ENCODE assay signal across 8 cellular contexts in the genomic region with DNA sequence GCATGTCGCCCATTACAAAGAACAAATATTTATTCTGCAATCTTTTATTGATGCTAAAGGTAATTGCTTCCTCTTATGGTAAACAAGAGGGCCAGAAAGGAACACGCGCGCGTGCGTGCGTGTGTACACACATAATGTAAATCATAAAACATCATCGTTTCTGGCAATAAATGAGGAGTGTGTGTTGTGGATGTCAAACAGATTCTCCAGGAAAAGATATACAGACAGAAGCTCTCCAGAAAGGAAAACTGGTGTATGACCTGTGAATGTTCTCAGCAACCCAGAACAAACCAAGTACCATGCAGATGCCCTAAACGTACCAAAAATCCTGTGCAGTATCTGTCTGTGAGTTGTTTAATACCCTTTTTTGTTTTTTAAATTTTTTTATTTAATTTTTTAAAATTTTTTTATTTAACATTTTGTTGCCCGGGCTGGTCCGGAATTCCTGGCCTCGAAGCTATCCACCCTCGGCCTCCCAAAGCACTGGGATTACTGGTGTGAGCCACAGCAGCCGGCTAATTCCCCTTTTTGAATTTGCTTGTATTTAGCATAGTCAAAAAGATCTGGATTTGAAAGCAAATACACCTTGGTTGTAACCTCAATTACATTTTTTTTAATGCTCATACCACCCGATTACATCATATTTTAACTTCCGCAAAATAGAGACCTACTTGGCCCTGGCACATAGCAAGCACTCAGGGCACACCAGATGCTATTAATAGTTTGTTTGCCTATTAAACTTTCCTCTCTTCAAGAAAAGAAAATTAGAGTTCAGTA. TPM values are rescaled to one million over a fixed set of nuclear protein-coding genes. Genes with fewer than 3 reads are reported as not detected.
DNase-seq lines count a peak whose midpoint lies in the region; ATAC-seq and TF ChIP-seq lines count a peak whose summit lies in the region.

No MANE protein-coding gene starts in this region.

- H3K4me1 ChIP-seq in A673 (ENCODE audit: insufficient read depth, low read length, poor library complexity, severe bottlenecking) (peaks cover 8% of the 10 kb centered on the region), HAP-1 (peaks cover 17% of the 10 kb centered on the region), stomach smooth muscle (ENCODE audit: control insufficient read depth, insufficient read depth, low read length) (peaks cover 10% of the 10 kb centered on the region)

- peaks cover 4% of the 10 kb centered on the region for H3K9me3 ChIP-seq in A673 (ENCODE audit: low read depth, low read length, poor library complexity, severe bottlenecking)
- H3K9me3 ChIP-seq in HAP-1: peaks cover 11% of the 10 kb centered on the region
- no peaks in the 10 kb centered on the region for H3K9me3 ChIP-seq in iPS-18c (ENCODE audit: control insufficient read depth, insufficient read depth, low read length)
- H3K9me3 ChIP-seq in stomach smooth muscle (ENCODE audit: control insufficient read depth in 2 of 2, low read length in 2 of 2): no peaks in the 10 kb centered on the region

- BruUV-seq in A673 (replicated peaks; lab: Mats Ljungman, UMichigan): TSS peak; percentile 68

- H3K27ac Mint-ChIP-seq in activated CD8-positive, alpha-beta T cell treated with anti-CD3 and anti-CD28 coated beads, Interleukin-2, amount 10 ng/mL, durations not matched to agents 7 days and 5 days: peak overlapping the region; percentile 89

- H3K27ac ChIP-seq in A673 (ENCODE audit: low read depth, low read length, poor library complexity, severe bottlenecking) (peak overlapping the region; percentile 94), stomach smooth muscle (ENCODE audit: low read length) (peak overlapping the region; percentile 64)

- H3K9me3 Mint-ChIP-seq in activated CD8-positive, alpha-beta T cell treated with anti-CD3 and anti-CD28 coated beads, Interleukin-2, amount 10 ng/mL, durations not matched to agents 7 days and 5 days (ENCODE audit: insufficient read depth): peaks cover 4% of the 10 kb centered on the region

- peak overlapping the region; percentile 74 to 76 for H3K9ac ChIP-seq in stomach smooth muscle (ENCODE audit: low read length in 2 of 2)

- intact Hi-C loops in A673 (cut with micrococcal nuclease; ENCODE audit: unreplicated experiment): no loop called here

- TF ChIP-seq CTCF in A673 (conservative IDR thresholded peaks at IDR 0.05; ENCODE audit: low read depth, low read length): no peak

- no peaks in the 10 kb centered on the region for H3K36me3 ChIP-seq in A673 (ENCODE audit: insufficient read depth, low read length, poor library complexity, severe bottlenecking)
- H3K36me3 ChIP-seq in HAP-1 (replicated peaks): no peaks in the 10 kb centered on the region
- H3K36me3 ChIP-seq in stomach smooth muscle (ENCODE audit: control insufficient read depth in 2 of 2, insufficient read depth in 2 of 2, low read length in 2 of 2): no peaks in the 10 kb centered on the region

- no peak for DNase-seq in A673 (ENCODE audit: low spot score)
- no peak for DNase-seq in HAP-1 (ENCODE audit: low spot score in 2 of 2)
- DNase-seq in activated CD8-positive, alpha-beta T cell treated with anti-CD3 and anti-CD28 coated beads, Interleukin-2, amount 10 ng/mL, durations not matched to agents 7 days and 5 days: peak; percentile 30

- H3K36me3 Mint-ChIP-seq in activated CD8-positive, alpha-beta T cell treated with anti-CD3 and anti-CD28 coated beads, Interleukin-2, amount 10 ng/mL, durations not matched to agents 7 days and 5 days (ENCODE audit: low read depth): peaks cover 3% of the 10 kb centered on the region

- no peaks in the 10 kb centered on the region for H3K27me3 ChIP-seq in A673 (replicated peaks; ENCODE audit: insufficient read depth, low read depth, low read length, poor library complexity)
- H3K27me3 ChIP-seq in HAP-1 (ENCODE audit: low read depth): no peaks in the 10 kb centered on the region
- no peaks in the 10 kb centered on the region for H3K27me3 ChIP-seq in stomach smooth muscle (ENCODE audit: control insufficient read depth in 1 of 2, insufficient read depth in 2 of 2, low read length in 2 of 2)

- CTCF ChIA-PET in A673 (lab: Charles Lee): interaction anchor here (1.0 kb wide), 1 partner anchor 144 kb away, joined by 3 read pairs; the partner anchor contains the start of gene SMIM29
- CTCF ChIA-PET in activated CD8-positive, alpha-beta T cell treated with anti-CD3 and anti-CD28 coated beads, Interleukin-2, amount 10 ng/mL, durations not matched to agents 7 days and 5 days (lab: Charles Lee): interaction anchor here (1.0 to 4.8 kb wide), 4 partner anchors 21 to 157 kb away, joined by 3 to 46 read pairs (median 14); partner anchors contain the start of genes HMGA1 and SMIM29

- in situ Hi-C loops in HAP-1 (cut with MboI; ENCODE audit: low sequenced_read_pairs): no loop called here

- H3K27me3 Mint-ChIP-seq in activated CD8-positive, alpha-beta T cell treated with anti-CD3 and anti-CD28 coated beads, Interleukin-2, amount 10 ng/mL, durations not matched to agents 7 days and 5 days (ENCODE audit: low read depth): no peaks in the 10 kb centered on the region

- peak overlapping the region; percentile 88 for H3K4me3 ChIP-seq in A673 (ENCODE audit: low read depth, low read length, poor library complexity, severe bottlenecking)
- peak overlapping the region; percentile 61 for H3K4me3 ChIP-seq in HAP-1
- H3K4me3 ChIP-seq in iPS-18c (ENCODE audit: insufficient read depth, low read depth, low read length): peak overlapping the region; percentile 86
- peak overlapping the region; percentile 77 to 91 for H3K4me3 ChIP-seq in stomach smooth muscle (ENCODE audit: low read length in 2 of 2)

- peak overlapping the region; percentile 58 for H3K4me3 Mint-ChIP-seq in activated CD8-positive, alpha-beta T cell treated with anti-CD3 and anti-CD28 coated beads, Interleukin-2, amount 10 ng/mL, durations not matched to agents 7 days and 5 days

- POLR2A ChIA-PET in A673 (lab: Charles Lee; ENCODE audit: low non-redundant PET): no interaction called here
- POLR2A ChIA-PET in activated CD8-positive, alpha-beta T cell treated with anti-CD3 and anti-CD28 coated beads, Interleukin-2, amount 10 ng/mL, durations not matched to agents 7 days and 5 days (lab: Charles Lee): interaction anchor here (0.8 to 2.1 kb wide), 2 partner anchors 21 to 30 kb away, joined by 3 to 6 read pairs; no protein-coding TSS in a partner anchor

- peaks cover 12% of the 10 kb centered on the region for H3K4me1 Mint-ChIP-seq in activated CD8-positive, alpha-beta T cell treated with anti-CD3 and anti-CD28 coated beads, Interleukin-2, amount 10 ng/mL, durations not matched to agents 7 days and 5 days (ENCODE audit: low read depth)

- no peak for ATAC-seq in activated CD8-positive, alpha-beta T cell treated with anti-CD3 and anti-CD28 coated beads, Interleukin-2, amount 10 ng/mL, durations not matched to agents 7 days and 5 days
- ATAC-seq in GM18907 (IDR thresholded peaks at IDR 0.05; ENCODE audit: unreplicated experiment) (no peak), GM21381 (IDR thresholded peaks at IDR 0.05; ENCODE audit: unreplicated experiment) (no peak), HG02759 (IDR thresholded peaks at IDR 0.05; ENCODE audit: unreplicated experiment) (no peak)

RNA-seq across cellular contexts. Expression of gene NUDT3, which starts 0.9 kb away (rescaled TPM):
- total RNA-seq in A673 (2021): 34.1 and 38.4 TPM in 2 replicates
- 10 to 100 TPM; 13.1 to 13.8 TPM for total RNA-seq in activated CD8-positive, alpha-beta T cell treated with anti-CD3 and anti-CD28 coated beads, Interleukin-2, amount 10 ng/mL, durations not matched to agents 7 days and 5 days

RNA-seq across cellular contexts. Expression of gene RPS10, which starts 32.5 kb away (rescaled TPM):
- 1,482 and 1,497 TPM in 2 replicates for total RNA-seq in A673 (2021)
- 1,000 to 10,000 TPM; 1,272 to 1,289 TPM for total RNA-seq in activated CD8-positive, alpha-beta T cell treated with anti-CD3 and anti-CD28 coated beads, Interleukin-2, amount 10 ng/mL, durations not matched to agents 7 days and 5 days
